22 cellular contexts compared by ENCODE assay signal in the genomic region with DNA sequence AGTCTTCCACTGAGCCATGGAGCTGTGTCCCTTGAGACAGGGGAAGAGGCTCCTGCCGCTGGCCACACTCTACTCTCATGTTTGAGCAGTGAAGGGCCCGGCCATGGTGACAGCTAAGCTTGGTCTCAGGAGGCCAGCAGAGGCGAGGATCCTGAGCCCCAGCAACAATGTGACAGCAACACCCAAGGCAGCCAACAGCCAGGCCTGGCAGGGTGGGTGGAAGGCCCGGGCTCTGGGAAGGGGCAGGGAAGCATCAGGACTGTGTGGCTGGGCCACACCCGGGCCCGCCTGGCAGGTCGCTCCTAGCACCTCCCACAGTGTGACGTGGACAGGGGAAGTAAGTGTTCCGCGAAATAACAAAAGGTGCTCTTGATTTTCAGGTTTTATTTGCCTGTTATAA. TPM values are rescaled to one million over a fixed set of nuclear protein-coding genes. Genes with fewer than 3 reads are reported as not detected.
"Had no signal": no experiment of that assay in that cellular context is flagged by ENCODE, and none has a peak within 500 bp of the region (broad histone marks: within the 10 kb centered on the region; RNA-seq: fewer than 3 reads in every experiment).

No MANE protein-coding gene starts in this region.

- H3K4me1 ChIP-seq: breast epithelium, sigmoid colon had no signal

- H3K9ac ChIP-seq: neural progenitor cell had no signal

- H3K9me3 ChIP-seq: breast epithelium, ovary, sigmoid colon, thoracic aorta had no signal

- DNase-seq: activated CD4-positive, alpha-beta T cell treated with anti-CD3 and anti-CD28 coated beads, Interleukin-2, amount 50 U/mL, for 1 hour; activated naive CD4-positive, alpha-beta T cell treated with anti-CD3 and anti-CD28 coated beads for 36 hours; activated naive CD8-positive, alpha-beta T cell treated with anti-CD3 and anti-CD28 coated beads, Interleukin-2, amount 50 U/mL, for 24 hours; endodermal cell; erythroblast; hippocampal formation; left ventricle myocardium superior; mesendoderm; ovary; sigmoid colon; stimulated activated CD4-positive, alpha-beta T cell treated with anti-CD3 and anti-CD28 coated beads, Interleukin-12 subunit alpha, Interleukin-12 subunit beta, amount 100 ng/mL, for 4 hours; T-cell; T1000 had no signal

- H3K27me3 ChIP-seq: ovary, sigmoid colon had no signal

- H3K4me3 ChIP-seq: breast epithelium, neural progenitor cell, ovary, sigmoid colon, thoracic aorta had no signal

- H3K36me3 ChIP-seq: breast epithelium, neural progenitor cell, ovary, sigmoid colon, thoracic aorta had no signal

- ATAC-seq: activated CD4-positive, CD25-positive, alpha-beta regulatory T cell treated with anti-CD3 and anti-CD28 coated beads, Interleukin-2, amount 50 U/mL, for 24 hours; activated naive CD8-positive, alpha-beta T cell treated with anti-CD3 and anti-CD28 coated beads, Interleukin-2, amount 50 U/mL, for 24 hours; activated T-helper 17 cell treated with anti-CD3 and anti-CD28 coated beads, Interleukin-2, amount 50 U/mL, for 72 hours; left ventricle myocardium superior; stimulated activated effector memory CD8-positive, alpha-beta T cell treated with anti-CD3 and anti-CD28 coated beads, Interleukin-12 subunit alpha, Interleukin-12 subunit beta, amount 100 ng/mL, for 72 hours; T-cell had no signal

- H3K4me2 ChIP-seq: neural progenitor cell had no signal

- H2AFZ ChIP-seq: neural progenitor cell had no signal

- H3K27ac ChIP-seq: breast epithelium, neural progenitor cell, ovary, sigmoid colon, thoracic aorta had no signal

RNA-seq across cellular contexts. Expression of gene AVPR2, which starts 43.3 kb away (rescaled TPM):
- total RNA-seq: activated CD8-positive, alpha-beta memory T cell treated with anti-CD3 and anti-CD28 coated beads for 36 hours; activated naive CD4-positive, alpha-beta T cell treated with anti-CD3 and anti-CD28 coated beads for 36 hours; chondrocyte; endodermal cell; glomerular endothelial cell; T-cell; thoracic aorta had no signal
